ENCODE assay signal across 27 cellular contexts in the genomic region with DNA sequence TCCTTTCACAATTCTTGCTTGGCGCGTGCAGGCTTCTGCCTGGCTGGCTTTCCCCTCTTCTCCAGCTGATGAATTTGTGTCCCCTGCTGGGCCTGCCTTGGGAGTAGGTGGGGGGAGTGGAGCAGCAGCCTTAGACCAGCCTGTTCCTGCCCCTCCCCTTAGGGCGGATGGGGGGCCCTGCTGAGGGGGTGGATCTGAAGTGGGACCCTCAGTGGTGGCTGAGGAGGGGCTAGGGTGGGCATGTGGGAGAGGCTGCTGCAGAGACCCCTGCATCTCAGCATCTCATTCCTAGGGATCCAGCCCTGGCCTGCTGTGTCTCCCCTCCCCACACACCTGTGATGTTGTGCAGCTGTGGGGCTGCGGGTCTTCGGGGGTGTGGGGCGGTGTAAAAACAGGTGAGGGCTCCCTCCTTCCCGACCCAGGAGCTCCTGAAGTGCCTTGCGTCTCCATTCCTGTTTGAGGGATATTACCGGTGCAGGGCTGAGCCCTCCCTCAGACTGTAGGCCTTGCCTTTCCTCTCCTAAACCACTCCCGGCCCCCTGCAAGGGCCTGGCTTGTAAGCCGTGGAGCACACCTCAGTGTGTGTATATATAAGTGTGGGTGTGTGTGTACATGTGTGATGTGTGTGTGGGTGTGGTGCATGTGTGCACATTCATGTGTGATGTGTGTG. TPM values are rescaled to one million over a fixed set of nuclear protein-coding genes. Genes with fewer than 3 reads are reported as not detected.
"Had no signal": no experiment of that assay in that cellular context is flagged by ENCODE, and none has a peak within 500 bp of the region (broad histone marks: within the 10 kb centered on the region; RNA-seq: fewer than 3 reads in every experiment).

No MANE protein-coding gene starts in this region.

- H3K27me3 ChIP-seq: adrenal gland had no signal

- H3K9me3 ChIP-seq: adrenal gland, SJCRH30, SK-N-SH had no signal

- DNase-seq: activated CD4-positive, alpha-beta memory T cell treated with anti-CD3 and anti-CD28 coated beads for 36 hours; activated CD4-positive, alpha-beta T cell treated with anti-CD3 and anti-CD28 coated beads, Interleukin-2, amount 10 ng/mL, durations not matched to agents 7 days and 5 days; activated CD4-positive, CD25-positive, alpha-beta regulatory T cell; activated CD8-positive, alpha-beta memory T cell treated with anti-CD3 and anti-CD28 coated beads for 24 hours; activated gamma-delta T cell treated with Interleukin-2 at 50 U/mL for 16 hours; activated naive CD4-positive, alpha-beta T cell treated with anti-CD3 and anti-CD28 coated beads, Interleukin-2, amount 10 ng/mL, durations not matched to agents 7 days and 5 days; activated naive CD8-positive, alpha-beta T cell treated with anti-CD3 and anti-CD28 coated beads, Interleukin-2, amount 10 ng/mL, durations not matched to agents 7 days and 5 days; activated T-cell treated with anti-CD3 and anti-CD28 coated beads, Interleukin-2, amount 50 U/mL, for 4 hours; adrenal gland; anterior cingulate cortex; MV-4-11; NCI-H1092 treated with DMSO at 0.1 percent for 48 hours; NCI-H1417 treated with DMSO at 0.1 percent for 48 hours; NCI-H1694; NCI-H2029; NCI-H2107; NCI-H2171 treated with DMSO at 0.1 percent for 48 hours; NCI-H510A treated with DMSO at 0.1 percent for 48 hours; NCI-H69; NK-92 treated with Interleukin-12 subunit alpha and Interleukin-12 subunit beta, amount 100 ng/mL, for 24 hours; SJCRH30; SK-N-SH; T-helper 1 cell had no signal

- H3K4me1 ChIP-seq: adrenal gland, SJCRH30 had no signal

- H3K4me3 ChIP-seq: adrenal gland, SJCRH30 had no signal

- H3K36me3 ChIP-seq: adrenal gland, SJCRH30 had no signal

- H3K27ac ChIP-seq: adrenal gland, KMS-11, SJCRH30, VCaP had no signal

- ATAC-seq: activated T-cell treated with anti-CD3 and anti-CD28 coated beads, Interleukin-2, amount 50 U/mL, for 4 hours had no signal

- H3K9ac ChIP-seq: KMS-11, SK-N-SH had no signal

- H3K4me2 ChIP-seq: KMS-11, SK-N-SH had no signal

RNA-seq across cellular contexts. Expression of a gene that starts 24.7 kb away (rescaled TPM):
- total RNA-seq: activated CD4-positive, alpha-beta memory T cell treated with anti-CD3 and anti-CD28 coated beads for 36 hours; activated CD4-positive, alpha-beta T cell treated with anti-CD3 and anti-CD28 coated beads, Interleukin-2, amount 10 ng/mL, durations not matched to agents 7 days and 5 days; activated naive CD8-positive, alpha-beta T cell treated with anti-CD3 and anti-CD28 coated beads, Interleukin-2, amount 10 ng/mL, durations not matched to agents 7 days and 5 days; activated T-cell treated with anti-CD3 and anti-CD28 coated beads, Interleukin-2, amount 50 U/mL, for 4 hours; MCF 10A; SJCRH30; T-helper 2 cell treated with Interferon-gamma antibody and Interleukin-4, amounts not matched to agents 100 ng/mL and 5 ng/mL, for 36 hours had no signal
